In the genomic region with DNA sequence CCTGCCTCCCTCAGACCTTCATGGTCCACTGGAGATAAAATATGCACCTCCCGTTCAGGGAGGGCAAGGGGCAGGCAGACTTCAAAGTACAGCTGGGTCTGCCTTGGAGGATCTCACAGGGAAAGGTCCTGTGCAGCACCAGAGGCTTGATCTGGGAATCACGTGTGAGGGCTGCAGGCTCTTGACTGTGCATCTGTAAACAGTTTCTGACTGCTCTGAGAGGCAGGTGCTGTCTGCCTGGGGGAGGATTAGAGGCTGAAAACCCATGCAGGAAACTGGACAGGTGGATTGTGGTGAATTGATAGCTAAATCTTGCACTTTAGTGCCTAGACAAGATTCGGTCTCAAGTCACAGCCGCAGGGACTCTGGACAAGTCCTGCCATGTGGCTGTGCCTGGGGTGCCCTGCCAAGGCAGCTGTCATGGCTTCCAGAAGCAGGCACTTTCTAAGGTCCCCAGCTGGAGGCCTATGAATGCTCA, we compare ENCODE assay signal across 18 cellular contexts.
DNase-seq lines count a peak whose midpoint lies in the region; ATAC-seq and TF ChIP-seq lines count a peak whose summit lies in the region.
"Had no signal": no experiment of that assay in that cellular context is flagged by ENCODE, and none has a peak within 500 bp of the region (broad histone marks: within the 10 kb centered on the region; RNA-seq: fewer than 3 reads in every experiment).

No MANE protein-coding gene starts in this region.

- intact Hi-C loops in Caco-2 (cut with micrococcal nuclease; ENCODE audit: unreplicated experiment) = no loop called here
- intact Hi-C loops in activated T-helper 1 cell treated with anti-CD3 and anti-CD28 coated beads, Interleukin-12 subunit alpha, Interleukin-12 subunit beta, Interleukin-2, Interleukin-4 antibody, amounts not matched to agents 30 ng/mL and 10 ng/mL and 1 ng/mL, durations not matched to agents 14 hours and 24 hours and 36 hours (cut with micrococcal nuclease) = no loop called here

- CTCF ChIA-PET in Caco-2 (lab: Charles Lee) = no interaction called here

- no peaks in the 10 kb centered on the region for H3K36me3 ChIP-seq in Caco-2 (ENCODE audit: control insufficient read depth, insufficient read depth, low read length)
- no peaks in the 10 kb centered on the region for H3K36me3 ChIP-seq in kidney epithelial cell (ENCODE audit: control insufficient read depth, insufficient read depth, low read length)
- H3K36me3 ChIP-seq: gastrocnemius medialis had no signal

- no peak overlapping the region for H3K27ac Mint-ChIP-seq in Caco-2 (ENCODE audit: unreplicated experiment)
- no peak overlapping the region for H3K27ac Mint-ChIP-seq in activated T-helper 1 cell treated with anti-CD3 and anti-CD28 coated beads, Interleukin-12 subunit alpha, Interleukin-12 subunit beta, Interleukin-2, Interleukin-4 antibody, amounts not matched to agents 30 ng/mL and 10 ng/mL and 1 ng/mL, durations not matched to agents 14 hours and 24 hours and 36 hours
- H3K27ac Mint-ChIP-seq: activated naive CD4-positive, alpha-beta T cell treated with anti-CD3 and anti-CD28 coated beads, Interleukin-2, amount 50 U/mL, for 72 hours; mesothelial cell of epicardium; stimulated activated naive CD8-positive, alpha-beta T cell treated with anti-CD3 and anti-CD28 coated beads, Interleukin-15, Interleukin-2, amounts not matched to agents 100 ng/mL and 50 ng/mL, for 24 hours; T-helper 1 cell treated with Interleukin-12 subunit alpha and Interleukin-12 subunit beta and Interleukin-4 antibody, amounts not matched to agents 30 μg/mL and 1 μg/mL, for 36 hours had no signal

- no peaks in the 10 kb centered on the region for H3K36me3 Mint-ChIP-seq in Caco-2 (ENCODE audit: insufficient read depth, unreplicated experiment)
- no peaks in the 10 kb centered on the region for H3K36me3 Mint-ChIP-seq in activated T-helper 1 cell treated with anti-CD3 and anti-CD28 coated beads, Interleukin-12 subunit alpha, Interleukin-12 subunit beta, Interleukin-2, Interleukin-4 antibody, amounts not matched to agents 30 ng/mL and 10 ng/mL and 1 ng/mL, durations not matched to agents 14 hours and 24 hours and 36 hours (ENCODE audit: low read depth)
- H3K36me3 Mint-ChIP-seq: activated naive CD4-positive, alpha-beta T cell treated with anti-CD3 and anti-CD28 coated beads, Interleukin-2, amount 50 U/mL, for 72 hours; mesothelial cell of epicardium had no signal

- TF ChIP-seq CTCF in Caco-2 (IDR thresholded peaks at IDR 0.05; ENCODE audit: insufficient read depth in 1 of 2, low read depth in 1 of 2, low read length in 1 of 2, severe bottlenecking in 1 of 2, unreplicated experiment in 1 of 2) = no peak
- TF ChIP-seq CTCF in kidney epithelial cell (IDR thresholded peaks at IDR 0.05; ENCODE audit: insufficient read depth, low read length, poor library complexity, severe bottlenecking) = no peak

- ATAC-seq in GM19023 (IDR thresholded peaks at IDR 0.05; ENCODE audit: unreplicated experiment) (no peak), HG02642 (IDR thresholded peaks at IDR 0.05; ENCODE audit: poor library complexity, unreplicated experiment) (no peak)
- ATAC-seq: activated CD4-positive, CD25-positive, alpha-beta regulatory T cell treated with anti-CD3 and anti-CD28 coated beads, Interleukin-2, amount 50 U/mL, for 24 hours; activated naive CD4-positive, alpha-beta T cell treated with anti-CD3 and anti-CD28 coated beads, Interleukin-2, amount 50 U/mL, for 72 hours; gastrocnemius medialis had no signal

- POLR2A ChIA-PET in Caco-2 (lab: Charles Lee) = no interaction called here

- no peak overlapping the region for H3K4me3 ChIP-seq in Caco-2 (ENCODE audit: low read depth, low read length)
- no peak overlapping the region for H3K4me3 ChIP-seq in kidney epithelial cell (ENCODE audit: low read depth, low read length)
- H3K4me3 ChIP-seq: gastrocnemius medialis, smooth muscle cell had no signal

- H3K4me1 Mint-ChIP-seq in Caco-2 (ENCODE audit: low read depth, unreplicated experiment) = no peaks in the 10 kb centered on the region
- no peaks in the 10 kb centered on the region for H3K4me1 Mint-ChIP-seq in activated T-helper 1 cell treated with anti-CD3 and anti-CD28 coated beads, Interleukin-12 subunit alpha, Interleukin-12 subunit beta, Interleukin-2, Interleukin-4 antibody, amounts not matched to agents 30 ng/mL and 10 ng/mL and 1 ng/mL, durations not matched to agents 14 hours and 24 hours and 36 hours (ENCODE audit: low read depth)

- H3K4me1 ChIP-seq in Caco-2 = peaks cover 8% of the 10 kb centered on the region; the same call in 1 of the 2 replicates
- H3K4me1 ChIP-seq: gastrocnemius medialis had no signal

- no peaks in the 10 kb centered on the region for H3K9me3 ChIP-seq in Caco-2
- H3K9me3 ChIP-seq: gastrocnemius medialis had no signal

- H3K27me3 ChIP-seq in Caco-2 (replicated peaks; ENCODE audit: control insufficient read depth, insufficient read depth, low read length) (no peaks in the 10 kb centered on the region), kidney epithelial cell (ENCODE audit: control insufficient read depth, insufficient read depth, low read length) (no peaks in the 10 kb centered on the region)
- H3K27me3 ChIP-seq: gastrocnemius medialis had no signal

- peaks cover 2% of the 10 kb centered on the region for H3K27me3 Mint-ChIP-seq in Caco-2 (ENCODE audit: insufficient read depth, unreplicated experiment)
- H3K27me3 Mint-ChIP-seq in activated T-helper 1 cell treated with anti-CD3 and anti-CD28 coated beads, Interleukin-12 subunit alpha, Interleukin-12 subunit beta, Interleukin-2, Interleukin-4 antibody, amounts not matched to agents 30 ng/mL and 10 ng/mL and 1 ng/mL, durations not matched to agents 14 hours and 24 hours and 36 hours (ENCODE audit: insufficient read depth) = peaks cover 10% of the 10 kb centered on the region

- no TSS peak for BruUV-seq in Caco-2 (replicated peaks; lab: Mats Ljungman, UMichigan)

- H3K9me3 Mint-ChIP-seq in Caco-2 (ENCODE audit: unreplicated experiment) = no peaks in the 10 kb centered on the region
- H3K9me3 Mint-ChIP-seq in activated T-helper 1 cell treated with anti-CD3 and anti-CD28 coated beads, Interleukin-12 subunit alpha, Interleukin-12 subunit beta, Interleukin-2, Interleukin-4 antibody, amounts not matched to agents 30 ng/mL and 10 ng/mL and 1 ng/mL, durations not matched to agents 14 hours and 24 hours and 36 hours = no peaks in the 10 kb centered on the region
- H3K9me3 Mint-ChIP-seq: mesothelial cell of epicardium; stimulated activated naive CD8-positive, alpha-beta T cell treated with anti-CD3 and anti-CD28 coated beads, Interleukin-15, Interleukin-2, amounts not matched to agents 100 ng/mL and 50 ng/mL, for 24 hours; T-helper 1 cell treated with Interleukin-12 subunit alpha and Interleukin-12 subunit beta and Interleukin-4 antibody, amounts not matched to agents 30 μg/mL and 1 μg/mL, for 36 hours had no signal

- no peak overlapping the region for H3K4me3 Mint-ChIP-seq in Caco-2 (ENCODE audit: unreplicated experiment)
- no peak overlapping the region for H3K4me3 Mint-ChIP-seq in activated T-helper 1 cell treated with anti-CD3 and anti-CD28 coated beads, Interleukin-12 subunit alpha, Interleukin-12 subunit beta, Interleukin-2, Interleukin-4 antibody, amounts not matched to agents 30 ng/mL and 10 ng/mL and 1 ng/mL, durations not matched to agents 14 hours and 24 hours and 36 hours
- H3K4me3 Mint-ChIP-seq: mesothelial cell of epicardium; stimulated activated naive CD8-positive, alpha-beta T cell treated with anti-CD3 and anti-CD28 coated beads, Interleukin-15, Interleukin-2, amounts not matched to agents 100 ng/mL and 50 ng/mL, for 24 hours; T-helper 1 cell treated with Interleukin-12 subunit alpha and Interleukin-12 subunit beta and Interleukin-4 antibody, amounts not matched to agents 30 μg/mL and 1 μg/mL, for 36 hours had no signal

- DNase-seq in Caco-2 (peak; percentile 34 to 67), NCI-H1417 (lab: John Stamatoyannopoulos, UW) (peak; percentile 57 to 93 (median 90)), NCI-H510A treated with DMSO at 0.1 percent for 48 hours (lab: John Stamatoyannopoulos, UW) (peak; percentile 88), kidney epithelial cell (ENCODE audit: low read depth) (peak; percentile 19)
- no peak for DNase-seq in activated T-helper 1 cell treated with anti-CD3 and anti-CD28 coated beads, Interleukin-12 subunit alpha, Interleukin-12 subunit beta, Interleukin-2, Interleukin-4 antibody, amounts not matched to agents 30 ng/mL and 10 ng/mL and 1 ng/mL, durations not matched to agents 14 hours and 24 hours and 36 hours (ENCODE audit: low spot score)
- no peak for DNase-seq in activated CD4-positive, CD25-positive, alpha-beta regulatory T cell treated with anti-CD3 and anti-CD28 coated beads, Interleukin-2, amount 50 U/mL, for 72 hours
- DNase-seq: gastrocnemius medialis, HCEC 1CT, KBM-7, NCI-H446 had no signal

Comparison
In these comparisons a context has a peak if more than half of its experiments do, and no peak if none do; other contexts are left out.
1. DNase-seq: peak in Caco-2 (2 of 2), NCI-H1417 (3 of 3), NCI-H510A treated with DMSO at 0.1 percent for 48 hours (single experiment) and kidney epithelial cell (single experiment); none in activated T-helper 1 cell treated with anti-CD3 and anti-CD28 coated beads, Interleukin-12 subunit alpha, Interleukin-12 subunit beta, Interleukin-2, Interleukin-4 antibody, amounts not matched to agents 30 ng/mL and 10 ng/mL and 1 ng/mL, durations not matched to agents 14 hours and 24 hours and 36 hours (single experiment) and activated CD4-positive, CD25-positive, alpha-beta regulatory T cell treated with anti-CD3 and anti-CD28 coated beads, Interleukin-2, amount 50 U/mL, for 72 hours (single experiment).